Comparison of ENCODE assay signal across 17 cellular contexts in genomic region chr3:27945229-27945628, GRCh38.
DNase-seq lines count a peak whose midpoint lies in the region; ATAC-seq, FAIRE-seq and TF ChIP-seq lines count a peak whose summit lies in the region.
"Had no signal": no experiment of that assay in that cellular context is flagged by ENCODE, and none has a peak within 500 bp of the region (broad histone marks: within the 10 kb centered on the region; RNA-seq: fewer than 3 reads in every experiment).

No MANE protein-coding gene starts in this region.

- H2AFZ ChIP-seq in GM12878 (ENCODE audit: control insufficient read depth, low read depth, low read length) (no peak overlapping the region), H1 (ENCODE audit: low read length) (no peak overlapping the region)
- H2AFZ ChIP-seq: GM23338 had no signal

- H3K23me2 ChIP-seq in H1 (ENCODE audit: low read depth, low read length) = no peaks in the 10 kb centered on the region

- no peak overlapping the region for H3K4me3 ChIP-seq in GM12878
- H3K4me3 ChIP-seq in H1 (ENCODE audit: extremely low read depth in 1 of 4, insufficient read depth in 2 of 4, low read depth in 3 of 4, low read length in 4 of 4) = no peak overlapping the region
- H3K4me3 ChIP-seq: GM23338, HAP-1 had no signal

- POLR2A ChIA-PET in GM12878 (lab: Charles Lee) = interaction anchor here (0.6 to 0.9 kb wide), 3 partner anchors 21 to 73 kb away, joined by 3 to 4 read pairs (median 3); no protein-coding TSS in a partner anchor
- POLR2A ChIA-PET in H1 (lab: Charles Lee; ENCODE audit: partially characterized antibody) = no interaction called here

- H4K8ac ChIP-seq in H1 (ENCODE audit: extremely low read depth, insufficient read depth, low read length) = no peak overlapping the region

- DNase-seq in GM12878 (ENCODE audit: low read depth, low spot score) = no peak
- DNase-seq in H1 (ENCODE audit: low read depth in 1 of 2, low spot score in 2 of 2) = no peak
- DNase-seq in NCI-H1436 treated with DMSO at 0.1 percent for 48 hours (lab: John Stamatoyannopoulos, UW) = no peak
- no peak for DNase-seq in NCI-H2081 (lab: John Stamatoyannopoulos, UW)
- no peak for DNase-seq in NCI-H2171 (lab: John Stamatoyannopoulos, UW)
- DNase-seq: C1 segment of cervical spinal cord; Caco-2; CD4-positive, alpha-beta memory T cell; DMS153; DND-41; HFFc6 had no signal

- H4K91ac ChIP-seq in H1 (replicated peaks; ENCODE audit: insufficient read length, low read length) = no peak overlapping the region

- no peak overlapping the region for H3K27ac Mint-ChIP-seq in stimulated activated memory B cell treated with anti-CD40 and anti-IgM and Interleukin-4, amounts not matched to agents 10 μg/mL and 1 μg/mL and 100 μg/mL, for 72 hours
- H3K27ac Mint-ChIP-seq: CD4-positive, alpha-beta memory T cell; GM23338; HFFc6 had no signal

- no peaks in the 10 kb centered on the region for H3K4me1 Mint-ChIP-seq in stimulated activated memory B cell treated with anti-CD40 and anti-IgM and Interleukin-4, amounts not matched to agents 10 μg/mL and 1 μg/mL and 100 μg/mL, for 72 hours
- H3K4me1 Mint-ChIP-seq: CD4-positive, alpha-beta memory T cell had no signal

- H2AK5ac ChIP-seq in H1 (ENCODE audit: low read depth, low read length) = no peak overlapping the region

- peaks cover 17% of the 10 kb centered on the region for H3K27me3 Mint-ChIP-seq in stimulated activated memory B cell treated with anti-CD40 and anti-IgM and Interleukin-4, amounts not matched to agents 10 μg/mL and 1 μg/mL and 100 μg/mL, for 72 hours
- H3K27me3 Mint-ChIP-seq: CD4-positive, alpha-beta memory T cell had no signal

- H3K9me3 Mint-ChIP-seq in stimulated activated memory B cell treated with anti-CD40 and anti-IgM and Interleukin-4, amounts not matched to agents 10 μg/mL and 1 μg/mL and 100 μg/mL, for 72 hours = peaks cover 5% of the 10 kb centered on the region
- H3K9me3 Mint-ChIP-seq: GM23338, HFFc6 had no signal

- H3K27ac ChIP-seq in GM12878 (ENCODE audit: control insufficient read depth, insufficient read depth) = no peak overlapping the region
- no peak overlapping the region for H3K27ac ChIP-seq in H1 (ENCODE audit: low read depth, low read length)

- no peak for TF ChIP-seq POLR2A in GM12878 (IDR thresholded peaks at IDR 0.05; ENCODE audit: low read depth, low read length)
- TF ChIP-seq POLR2A in H1 (IDR thresholded peaks at IDR 0.05; ENCODE audit: control extremely low read depth in 1 of 2, low read depth in 2 of 2, low read length in 2 of 2) = no peak

- 0 out of 2 replicates have a peak overlapping the region, but pooled peaks have one; percentile 80 for H2BK12ac ChIP-seq in H1 (ENCODE audit: low read depth, low read length)

- SMC1A ChIA-PET in GM12878 (lab: Charles Lee; ENCODE audit: uncharacterized antibody, unreplicated experiment) = interaction anchor here (0.9 to 3.4 kb wide), 5 partner anchors 10 to 57 kb away, joined by 3 to 13 read pairs (median 7); no protein-coding TSS in a partner anchor

- no peak for FAIRE-seq in GM12878 (lab: Jason Lieb, UNC)
- FAIRE-seq in H1 (lab: Jason Lieb, UNC) = no peak
- FAIRE-seq: G401.6, GM19239, H54 had no signal

- TF ChIP-seq EP300 in GM12878 (IDR thresholded peaks at IDR 0.05; ENCODE audit: borderline replicate concordance in 1 of 2, control insufficient read depth in 1 of 2, low read depth in 2 of 2, low read length in 2 of 2) (no peak), H1 (IDR thresholded peaks at IDR 0.05; ENCODE audit: borderline replicate concordance in 1 of 2, low read depth in 2 of 2, low read length in 2 of 2) (no peak)

- H3K36me3 Mint-ChIP-seq in stimulated activated memory B cell treated with anti-CD40 and anti-IgM and Interleukin-4, amounts not matched to agents 10 μg/mL and 1 μg/mL and 100 μg/mL, for 72 hours = no peaks in the 10 kb centered on the region
- H3K36me3 Mint-ChIP-seq: CD4-positive, alpha-beta memory T cell had no signal

- intact Hi-C loops in GM12878 (cut with micrococcal nuclease; ENCODE audit: unreplicated experiment) = no loop called here

- H3K27me3 ChIP-seq in GM12878 (replicated peaks in 1 of 2; ENCODE audit: control insufficient read depth in 2 of 2, insufficient read depth in 2 of 2, low read length in 1 of 2) (no peaks in the 10 kb centered on the region), H1 (replicated peaks in 1 of 4; ENCODE audit: control insufficient read depth in 3 of 4, extremely low read depth in 1 of 4, insufficient read depth in 3 of 4, low read length in 3 of 4) (no peaks in the 10 kb centered on the region; a peak in 1 of 7 replicates)

- no peak overlapping the region for H3K4me3 Mint-ChIP-seq in stimulated activated memory B cell treated with anti-CD40 and anti-IgM and Interleukin-4, amounts not matched to agents 10 μg/mL and 1 μg/mL and 100 μg/mL, for 72 hours
- H3K4me3 Mint-ChIP-seq: CD4-positive, alpha-beta memory T cell; GM23338; HFFc6 had no signal

- H3K9me3 ChIP-seq in GM12878 (replicated peaks; ENCODE audit: control insufficient read depth, insufficient read depth, low read length) = no peaks in the 10 kb centered on the region
- H3K9me3 ChIP-seq in H1 (ENCODE audit: insufficient read depth in 2 of 2, low read depth in 1 of 2, low read length in 1 of 2) = no peaks in the 10 kb centered on the region
- H3K9me3 ChIP-seq: Caco-2, HAP-1 had no signal

- 23% methylated on average over 4 of the region's 4 CpGs for WGBS in GM12878 (ENCODE audit: insufficient coverage, insufficient replicate concordance, low lambda C conversion rate, missing lambda C conversion rate)
- 89% methylated on average over 4 of the region's 4 CpGs; no CpG with 5 or more reads in 1 of the 2 experiments for WGBS in H1 (ENCODE audit: extremely low coverage in 1 of 2, insufficient coverage in 1 of 2, insufficient read length in 1 of 2, insufficient replicate concordance in 2 of 2, low coverage in 1 of 2, low lambda C conversion rate in 2 of 2, missing lambda C conversion rate in 1 of 2), 2 experiments

- H4K20me1 ChIP-seq in GM12878 (ENCODE audit: control insufficient read depth, insufficient read depth) (no peaks in the 10 kb centered on the region), H1 (replicated peaks in 1 of 2; ENCODE audit: control insufficient read depth in 1 of 2, insufficient read depth in 2 of 2, low read length in 2 of 2) (no peaks in the 10 kb centered on the region)

- no peak overlapping the region for H2BK5ac ChIP-seq in H1 (ENCODE audit: low read depth, low read length)

- ATAC-seq in GM12878 = peak; percentile 52
- ATAC-seq in stimulated activated memory B cell treated with anti-CD40 and anti-IgM and Interleukin-4, amounts not matched to agents 10 μg/mL and 1 μg/mL and 100 μg/mL, for 72 hours = peak; percentile 48
- ATAC-seq: GM23338 had no signal

- in situ Hi-C loops in GM12878 (cut with MboI) = no loop called here

- H3K4ac ChIP-seq in H1 (replicated peaks; ENCODE audit: insufficient read length, low read depth, low read length) = no peak overlapping the region

- no peaks in the 10 kb centered on the region for H3K36me3 ChIP-seq in GM12878 (ENCODE audit: control insufficient read depth in 2 of 2, insufficient read depth in 2 of 2, low read length in 1 of 2)
- no peaks in the 10 kb centered on the region for H3K36me3 ChIP-seq in H1 (ENCODE audit: control insufficient read depth in 2 of 4, insufficient read depth in 4 of 4, low read length in 3 of 4)
- H3K36me3 ChIP-seq: HAP-1 had no signal

- H3K79me2 ChIP-seq in GM12878 (ENCODE audit: control insufficient read depth, insufficient read depth, low read length) (no peaks in the 10 kb centered on the region), H1 (ENCODE audit: control insufficient read depth in 1 of 2, insufficient read depth in 2 of 2, low read length in 2 of 2) (no peaks in the 10 kb centered on the region)

- H3K4me1 ChIP-seq in GM12878 (ENCODE audit: control insufficient read depth, insufficient read depth, low read length) = no peaks in the 10 kb centered on the region
- H3K4me1 ChIP-seq in H1 (replicated peaks in 1 of 4; ENCODE audit: control insufficient read depth in 3 of 4, insufficient read depth in 4 of 4, low read length in 3 of 4) = no peaks in the 10 kb centered on the region
- H3K4me1 ChIP-seq: Caco-2, HAP-1 had no signal

- no TSS peak for BruUV-seq in GM12878 (replicated peaks; lab: Mats Ljungman, UMichigan)

- no peak overlapping the region for H3K18ac ChIP-seq in H1 (ENCODE audit: extremely low read depth, low read length)

- H2BK20ac ChIP-seq in H1 (ENCODE audit: low read length) = no peak overlapping the region

- RAD21 ChIA-PET in GM12878 (lab: Charles Lee; ENCODE audit: unreplicated experiment) = no interaction called here

- H3K56ac ChIP-seq in H1 (replicated peaks; ENCODE audit: insufficient read length, low read depth, low read length) = no peak overlapping the region

- H3K9ac ChIP-seq in GM12878 (ENCODE audit: control insufficient read depth, insufficient read depth, low read length) (no peak overlapping the region), H1 (replicated peaks in 1 of 4; ENCODE audit: extremely low read depth in 1 of 4, low read depth in 3 of 4, low read length in 3 of 4) (no peak overlapping the region)

- H3K4me2 ChIP-seq in GM12878 (ENCODE audit: control insufficient read depth, insufficient read depth) (no peak overlapping the region), H1 (ENCODE audit: insufficient read depth in 1 of 2, low read depth in 2 of 2, low read length in 2 of 2) (no peak overlapping the region)
- H3K4me2 ChIP-seq: GM23338 had no signal

- no peak overlapping the region for H3K14ac ChIP-seq in H1 (ENCODE audit: insufficient read length)

- H3K23ac ChIP-seq in H1 (ENCODE audit: insufficient read length) = no peak overlapping the region

- no peak overlapping the region for H2BK120ac ChIP-seq in H1 (replicated peaks; ENCODE audit: low read depth, low read length)

- TF ChIP-seq RAD21 in GM12878 (IDR thresholded peaks at IDR 0.05; ENCODE audit: insufficient read depth, low read depth, low read length) (no peak), H1 (IDR thresholded peaks at IDR 0.05 in 1 of 2, conservative IDR thresholded peaks at IDR 0.05 in 1 of 2; ENCODE audit: low read depth in 2 of 2, low read length in 2 of 2) (no peak)

- peak overlapping the region; percentile 34 for H4K5ac ChIP-seq in H1 (ENCODE audit: insufficient read length, low read depth, low read length)

- no peaks in the 10 kb centered on the region for H3K79me1 ChIP-seq in H1 (ENCODE audit: low read depth, low read length)

- H2BK15ac ChIP-seq in H1 (ENCODE audit: low read length) = no peak overlapping the region

- TF ChIP-seq CTCF in GM12878 (IDR thresholded peaks at IDR 0.05 in 2 of 3, conservative IDR thresholded peaks at IDR 0.05 in 1 of 3; ENCODE audit: control insufficient read depth in 2 of 3, extremely low read depth in 1 of 3, insufficient read depth in 1 of 3, low read depth in 3 of 3, low read length in 3 of 3) = no peak
- no peak for TF ChIP-seq CTCF in H1 (IDR thresholded peaks at IDR 0.05; ENCODE audit: control extremely low read depth in 1 of 3, insufficient read depth in 1 of 3, low read depth in 1 of 3, low read length in 3 of 3)

- CTCF ChIA-PET in GM12878 (lab: Yijun Ruan, JAX) (interaction anchor here (0.7 to 2.2 kb wide), 5 partner anchors 14 to 391 kb away, joined by 3 to 6 read pairs (median 5); no protein-coding TSS in a partner anchor), H1 (lab: Charles Lee; ENCODE audit: partially characterized antibody) (interaction anchor here (0.6 to 1.2 kb wide), 5 partner anchors 28 to 1073 kb away, joined by 3 to 5 read pairs (median 3); no protein-coding TSS in a partner anchor)

TF ChIP-seq in H1, 55 proteins besides CTCF, POLR2A, EP300 and RAD21 (continues in another document):
- TF ChIP-seq CBX8 (IDR thresholded peaks at IDR 0.05; ENCODE audit: borderline replicate concordance, low read depth, low read length) = no peak
